Comparison of ENCODE assay signal across 15 cellular contexts in the genomic region with DNA sequence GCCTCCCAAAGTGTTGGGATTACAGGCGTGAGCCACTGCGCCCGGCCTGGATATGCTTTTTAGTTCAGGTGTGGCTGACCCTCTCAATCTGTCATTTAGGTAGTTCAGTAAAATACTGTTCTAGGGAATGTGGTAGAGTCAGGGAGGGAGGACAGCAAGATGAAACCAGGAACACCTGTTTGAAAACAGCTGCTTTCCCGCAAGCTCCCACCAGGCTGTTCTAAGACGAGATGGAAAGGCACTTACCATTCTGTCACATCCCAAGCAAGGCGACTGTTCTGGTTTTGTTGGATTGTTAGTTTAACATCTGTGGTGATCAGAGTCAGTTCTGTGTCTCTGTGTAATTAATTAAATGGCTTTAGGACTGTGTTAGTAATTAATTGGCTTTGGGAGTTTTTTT. TPM values are rescaled to one million over a fixed set of nuclear protein-coding genes. Genes with fewer than 3 reads are reported as not detected.
DNase-seq lines count a peak whose midpoint lies in the region; ATAC-seq and TF ChIP-seq lines count a peak whose summit lies in the region.
"Had no signal": no experiment of that assay in that cellular context is flagged by ENCODE, and none has a peak within 500 bp of the region (broad histone marks: within the 10 kb centered on the region; RNA-seq: fewer than 3 reads in every experiment).

No MANE protein-coding gene starts in this region.

- in situ Hi-C loops in gastrocnemius medialis (cut with MboI; ENCODE audit: low sequenced_read_pairs in 4 of 4) = no loop called here
- in situ Hi-C loops in KBM-7 (cut with MboI; ENCODE audit: low pct_unique_long_range_greater_than_20kb, low sequenced_read_pairs) = no loop called here

- H3K9me3 ChIP-seq in gastrocnemius medialis = no peaks in the 10 kb centered on the region
- H3K9me3 ChIP-seq: SK-N-SH had no signal

- no peaks in the 10 kb centered on the region for H3K36me3 ChIP-seq in gastrocnemius medialis

- no peak for TF ChIP-seq POLR2A in gastrocnemius medialis (IDR thresholded peaks at IDR 0.05)

- TF ChIP-seq CTCF in gastrocnemius medialis (IDR thresholded peaks at IDR 0.05 in 4 of 5, conservative IDR thresholded peaks at IDR 0.05 in 1 of 5) = no peak

- no peaks in the 10 kb centered on the region for H3K27me3 ChIP-seq in gastrocnemius medialis
- H3K27me3 ChIP-seq: BLaER1 treated with 17β-estradiol and CSF1 and Interleukin-3, amounts not matched to agents 10 nM and 100 nM had no signal

- H3K4me3 ChIP-seq in gastrocnemius medialis = no peak overlapping the region
- H3K4me3 ChIP-seq: BLaER1 treated with 17β-estradiol and CSF1 and Interleukin-3, amounts not matched to agents 10 nM and 100 nM had no signal

- DNase-seq in DMS 273 (lab: John Stamatoyannopoulos, UW; ENCODE audit: unreplicated experiment) (peak; percentile 59), DMS 273 treated with DMSO at 0.1 percent for 48 hours (lab: John Stamatoyannopoulos, UW) (no peak), NCI-H1694 (lab: John Stamatoyannopoulos, UW) (peak; percentile 48), NCI-H82 (lab: John Stamatoyannopoulos, UW) (peak; percentile 90), gastrocnemius medialis (no peak), mesenteric fat pad (ENCODE audit: low spot score) (no peak), KBM-7 (no peak)
- DNase-seq: DMS153, MV-4-11, NCI-H1436, NCI-H2081 treated with DMSO at 0.1 percent for 48 hours had no signal

- peak overlapping the region; percentile 47 to 94 (median 72) for H3K27ac ChIP-seq in gastrocnemius medialis
- H3K27ac ChIP-seq: 22Rv1; BLaER1 treated with 17β-estradiol and CSF1 and Interleukin-3, amounts not matched to agents 10 nM and 100 nM had no signal

- ATAC-seq in gastrocnemius medialis (peak in 1 of 2 donors; percentile 43), GM21619 (IDR thresholded peaks at IDR 0.05; ENCODE audit: unreplicated experiment) (no peak)

- peaks cover 28 to 31% of the 10 kb centered on the region in 2 donors for H3K4me1 ChIP-seq in gastrocnemius medialis

- intact Hi-C loops in gastrocnemius medialis (cut with DNase I; ENCODE audit: low total_unique reads) = no loop called here

RNA-seq across cellular contexts. Expression of gene CHAF1B, which starts 2.9 kb away (rescaled TPM):
- total RNA-seq in gastrocnemius medialis (10 to 100 TPM in 2 of 4 donors, 1 to 10 TPM in 2; 2.5 to 20.2 (median 7.4) TPM), mesenteric fat pad (1.2 TPM)

Comparison
In these comparisons a context has a peak if more than half of its experiments do, and no peak if none do; other contexts are left out.
1. DNase-seq: peak in DMS 273 (single experiment), NCI-H1694 (single experiment) and NCI-H82 (single experiment); none in DMS 273 treated with DMSO at 0.1 percent for 48 hours (single experiment), gastrocnemius medialis (0 of 2), mesenteric fat pad (single experiment) and KBM-7 (single experiment).